21 cellular contexts compared by ENCODE assay signal in the genomic region with DNA sequence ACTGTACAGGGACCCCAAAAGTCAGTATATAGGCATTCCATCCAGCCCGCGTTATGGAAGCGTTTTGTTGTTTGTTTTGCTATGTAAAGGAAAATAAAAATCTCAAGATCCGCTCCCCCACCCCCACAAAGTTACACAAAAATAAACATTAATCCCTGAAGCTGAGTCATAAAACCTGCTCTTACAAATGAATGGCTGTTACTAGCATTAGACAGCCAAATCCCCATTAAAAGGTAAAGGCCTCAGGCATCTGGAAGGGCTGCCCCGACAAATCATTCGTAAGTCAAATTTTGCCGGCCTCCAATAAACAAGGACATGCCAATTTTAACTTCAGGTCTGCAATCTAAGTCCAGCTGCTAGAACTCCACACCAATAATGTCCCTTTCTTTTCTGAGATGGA.
"Had no signal": no experiment of that assay in that cellular context is flagged by ENCODE, and none has a peak within 500 bp of the region (broad histone marks: within the 10 kb centered on the region; RNA-seq: fewer than 3 reads in every experiment).

No MANE protein-coding gene starts in this region.

- H3K36me3 Mint-ChIP-seq: activated naive CD8-positive, alpha-beta T cell treated with anti-CD3 and anti-CD28 coated beads, Interleukin-2, amount 10 ng/mL, durations not matched to agents 7 days and 5 days had no signal

- FAIRE-seq: astrocyte had no signal

- H3K27me3 Mint-ChIP-seq: activated naive CD8-positive, alpha-beta T cell treated with anti-CD3 and anti-CD28 coated beads, Interleukin-2, amount 10 ng/mL, durations not matched to agents 7 days and 5 days; T-helper 17 cell had no signal

- H3K4me3 ChIP-seq: colonic mucosa, right lobe of liver, tibial nerve had no signal

- ATAC-seq: activated CD4-positive, CD25-positive, alpha-beta regulatory T cell treated with anti-CD3 and anti-CD28 coated beads, Interleukin-2, amount 50 U/mL, for 24 hours; foreskin keratinocyte; left ventricle myocardium superior; right lobe of liver; T-helper 17 cell had no signal

- H3K27ac ChIP-seq: colonic mucosa, foreskin keratinocyte, right lobe of liver, tibial nerve, WERI-Rb-1 had no signal

- H3K4me3 Mint-ChIP-seq: activated naive CD4-positive, alpha-beta T cell treated with anti-CD3 and anti-CD28 coated beads for 36 hours; activated naive CD8-positive, alpha-beta T cell treated with anti-CD3 and anti-CD28 coated beads, Interleukin-2, amount 10 ng/mL, durations not matched to agents 7 days and 5 days; activated T-helper 1 cell treated with anti-CD3 and anti-CD28 coated beads, Interleukin-12 subunit alpha, Interleukin-12 subunit beta, Interleukin-2, Interleukin-4 antibody, amounts not matched to agents 30 ng/mL and 10 ng/mL and 1 ng/mL, durations not matched to agents 14 hours and 24 hours and 36 hours; nephron; T-helper 17 cell had no signal

- H3K27me3 ChIP-seq: colonic mucosa, foreskin keratinocyte, right lobe of liver, tibial nerve had no signal

- H3K36me3 ChIP-seq: colonic mucosa, right lobe of liver, tibial nerve, WERI-Rb-1 had no signal

- DNase-seq: activated CD4-positive, alpha-beta T cell treated with anti-CD3 and anti-CD28 coated beads for 48 hours; activated CD4-positive, alpha-beta T cell treated with anti-CD3 and anti-CD28 coated beads, Interleukin-2, amount 50 U/mL, for 48 hours; activated CD8-positive, alpha-beta memory T cell treated with anti-CD3 and anti-CD28 coated beads for 24 hours; activated effector memory CD4-positive, alpha-beta T cell treated with anti-CD3 and anti-CD28 coated beads, Interleukin-2, amount 50 U/mL, for 16 hours; activated naive CD4-positive, alpha-beta T cell treated with anti-CD3 and anti-CD28 coated beads for 36 hours; activated naive CD8-positive, alpha-beta T cell treated with anti-CD3 and anti-CD28 coated beads, Interleukin-2, amount 10 ng/mL, durations not matched to agents 7 days and 5 days; colonic mucosa; effector CD8-positive, alpha-beta T cell; left ventricle myocardium superior; right lobe of liver; stimulated activated CD4-positive, alpha-beta T cell treated with anti-CD3 and anti-CD28 coated beads, Interleukin-2, amount 100 ng/mL, for 48 hours; stimulated activated naive CD4-positive, alpha-beta T cell treated with Interleukin-2 at 50 U/mL for 16 hours; T-helper 17 cell; T1000; WERI-Rb-1 had no signal

- H3K9me3 ChIP-seq: colonic mucosa, right lobe of liver, tibial nerve had no signal

- H3K27ac Mint-ChIP-seq: activated naive CD4-positive, alpha-beta T cell treated with anti-CD3 and anti-CD28 coated beads for 36 hours; activated T-helper 1 cell treated with anti-CD3 and anti-CD28 coated beads, Interleukin-12 subunit alpha, Interleukin-12 subunit beta, Interleukin-2, Interleukin-4 antibody, amounts not matched to agents 30 ng/mL and 10 ng/mL and 1 ng/mL, durations not matched to agents 14 hours and 24 hours and 36 hours; T-helper 17 cell had no signal

- H3K4me1 Mint-ChIP-seq: activated naive CD8-positive, alpha-beta T cell treated with anti-CD3 and anti-CD28 coated beads, Interleukin-2, amount 10 ng/mL, durations not matched to agents 7 days and 5 days; T-helper 17 cell had no signal

- H3K9me3 Mint-ChIP-seq: activated naive CD4-positive, alpha-beta T cell treated with anti-CD3 and anti-CD28 coated beads for 36 hours; activated naive CD8-positive, alpha-beta T cell treated with anti-CD3 and anti-CD28 coated beads, Interleukin-2, amount 10 ng/mL, durations not matched to agents 7 days and 5 days; activated T-helper 1 cell treated with anti-CD3 and anti-CD28 coated beads, Interleukin-12 subunit alpha, Interleukin-12 subunit beta, Interleukin-2, Interleukin-4 antibody, amounts not matched to agents 30 ng/mL and 10 ng/mL and 1 ng/mL, durations not matched to agents 14 hours and 24 hours and 36 hours; nephron had no signal

- H3K4me1 ChIP-seq: colonic mucosa, foreskin keratinocyte, right lobe of liver, tibial nerve had no signal
